ENCODE assay signal across 26 cellular contexts in genomic region chr15:71314956-71315537, GRCh38.
"Had no signal": no experiment of that assay in that cellular context is flagged by ENCODE, and none has a peak within 500 bp of the region (broad histone marks: within the 10 kb centered on the region; RNA-seq: fewer than 3 reads in every experiment).

No MANE protein-coding gene starts in this region.

- H3K4me3 Mint-ChIP-seq: activated B cell treated with CpG ODN at 0.5 μM for 24 hours; activated CD4-positive, alpha-beta memory T cell treated with anti-CD3 and anti-CD28 coated beads for 36 hours; activated CD4-positive, alpha-beta T cell treated with anti-CD3 and anti-CD28 coated beads, Interleukin-2, amount 10 ng/mL, durations not matched to agents 24 days and 14 days; activated naive CD4-positive, alpha-beta T cell treated with anti-CD3 and anti-CD28 coated beads for 36 hours; activated naive CD8-positive, alpha-beta T cell; activated T-helper 17 cell treated with anti-CD3 and anti-CD28 coated beads, Interleukin-2, amount 50 U/mL, for 72 hours; T-helper 17 cell had no signal

- H3K27ac ChIP-seq: cardiac muscle cell had no signal

- H3K4me1 Mint-ChIP-seq: activated B cell treated with CpG ODN at 0.5 μM for 24 hours; activated CD4-positive, alpha-beta T cell treated with anti-CD3 and anti-CD28 coated beads, Interleukin-2, amount 10 ng/mL, durations not matched to agents 24 days and 14 days; activated T-helper 17 cell treated with anti-CD3 and anti-CD28 coated beads, Interleukin-2, amount 50 U/mL, for 72 hours; T-helper 17 cell had no signal

- DNase-seq: activated B cell treated with CpG ODN at 0.5 μM for 24 hours; activated CD4-positive, alpha-beta memory T cell treated with anti-CD3 and anti-CD28 coated beads for 36 hours; activated CD4-positive, alpha-beta T cell treated with anti-CD3 and anti-CD28 coated beads for 1 hour; activated CD4-positive, alpha-beta T cell treated with anti-CD3 and anti-CD28 coated beads, Interleukin-2, amount 10 ng/mL, durations not matched to agents 24 days and 14 days; activated CD8-positive, alpha-beta memory T cell treated with anti-CD3 and anti-CD28 coated beads for 24 hours; activated gamma-delta T cell; activated naive CD4-positive, alpha-beta T cell treated with anti-CD3 and anti-CD28 coated beads for 36 hours; activated T-cell treated with anti-CD3 and anti-CD28 coated beads for 4 hours; activated T-cell treated with anti-CD3 and anti-CD28 coated beads, Interleukin-2, amount 50 U/mL, for 48 hours; brain microvascular endothelial cell; cerebellar nuclear complex; Karpas-422; NCI-H1105 treated with DMSO at 0.1 percent for 48 hours; NCI-H1436 treated with DMSO at 0.1 percent for 48 hours; NCI-H187; NCI-H2081; NCI-H446; NCI-H524; SHP77 treated with DMSO at 0.1 percent for 48 hours; T-helper 17 cell; T-helper 9 cell had no signal

- H3K27me3 ChIP-seq: brain microvascular endothelial cell, cardiac muscle cell had no signal

- H3K4me3 ChIP-seq: cardiac muscle cell had no signal

- FAIRE-seq: RCC 7860, TTC549 had no signal

- H3K27ac Mint-ChIP-seq: activated B cell treated with CpG ODN at 0.5 μM for 24 hours; activated CD4-positive, alpha-beta memory T cell treated with anti-CD3 and anti-CD28 coated beads for 36 hours; activated CD4-positive, alpha-beta T cell treated with anti-CD3 and anti-CD28 coated beads, Interleukin-2, amount 10 ng/mL, durations not matched to agents 24 days and 14 days; activated naive CD4-positive, alpha-beta T cell treated with anti-CD3 and anti-CD28 coated beads for 36 hours; activated naive CD8-positive, alpha-beta T cell; activated T-helper 17 cell treated with anti-CD3 and anti-CD28 coated beads, Interleukin-2, amount 50 U/mL, for 72 hours; T-helper 17 cell had no signal

- H3K27me3 Mint-ChIP-seq: activated CD4-positive, alpha-beta memory T cell treated with anti-CD3 and anti-CD28 coated beads for 36 hours had no signal

- H3K36me3 Mint-ChIP-seq: activated CD4-positive, alpha-beta memory T cell treated with anti-CD3 and anti-CD28 coated beads for 36 hours; activated naive CD8-positive, alpha-beta T cell had no signal

- ATAC-seq: activated T-helper 17 cell treated with anti-CD3 and anti-CD28 coated beads, Interleukin-2, amount 50 U/mL, for 72 hours; T-helper 17 cell had no signal
